Comparison of ENCODE assay signal across 1 cellular context in genomic region chr17:42674755-42675347, GRCh38.
TF ChIP-seq lines count a peak whose summit lies in the region.

No MANE protein-coding gene starts in this region.

TF ChIP-seq in H1, 55 proteins besides CTCF, POLR2A, EP300 and RAD21:
- TF ChIP-seq CBX5 (IDR thresholded peaks at IDR 0.05; ENCODE audit: low read depth, low read length) (no peak), CBX8 (IDR thresholded peaks at IDR 0.05; ENCODE audit: borderline replicate concordance, low read depth, low read length) (no peak), GABPA (IDR thresholded peaks at IDR 0.05; ENCODE audit: borderline replicate concordance, insufficient read depth, low read length) (no peak)
